ENCODE assay signal across 27 cellular contexts in genomic region chr6:13195826-13196225, GRCh38.
"Had no signal": no experiment of that assay in that cellular context is flagged by ENCODE, and none has a peak within 500 bp of the region (broad histone marks: within the 10 kb centered on the region; RNA-seq: fewer than 3 reads in every experiment).

No MANE protein-coding gene starts in this region.

- H3K9me3 ChIP-seq: ovary, psoas muscle, right lobe of liver, sigmoid colon, suprapubic skin, testis, tibial artery, transverse colon, upper lobe of right lung, uterus had no signal

- ATAC-seq: naive thymus-derived CD4-positive, alpha-beta T cell; natural killer cell; psoas muscle; right cardiac atrium; stimulated activated effector memory CD8-positive, alpha-beta T cell treated with anti-CD3 and anti-CD28 coated beads, Interleukin-12 subunit alpha, Interleukin-12 subunit beta, amount 100 ng/mL, for 72 hours; stimulated activated naive CD8-positive, alpha-beta T cell treated with anti-CD3 and anti-CD28 coated beads, Interleukin-15, amount 100 ng/mL, for 72 hours; stimulated activated naive CD8-positive, alpha-beta T cell treated with anti-CD3 and anti-CD28 coated beads, Interleukin-15, Interleukin-2, amounts not matched to agents 100 U/mL and 50 U/mL, for 24 hours had no signal

- H3K27ac ChIP-seq: neural progenitor cell, ovary, parathyroid adenoma, psoas muscle, right lobe of liver, sigmoid colon, suprapubic skin, testis, transverse colon, upper lobe of right lung, uterus had no signal

- H3K36me3 ChIP-seq: neural progenitor cell, ovary, right lobe of liver, sigmoid colon, suprapubic skin, tibial artery, transverse colon, upper lobe of right lung, uterus had no signal

- H3K27me3 ChIP-seq: neural progenitor cell, ovary, right lobe of liver, sigmoid colon, suprapubic skin, testis, tibial artery, transverse colon, upper lobe of right lung, uterus had no signal

- H3K4me1 ChIP-seq: parathyroid adenoma, psoas muscle, right lobe of liver, sigmoid colon, suprapubic skin, testis, transverse colon, upper lobe of right lung, uterus had no signal

- H3K4me3 ChIP-seq: neural progenitor cell, ovary, psoas muscle, right lobe of liver, sigmoid colon, suprapubic skin, testis, tibial artery, transverse colon, upper lobe of right lung, uterus had no signal

- DNase-seq: naive thymus-derived CD4-positive, alpha-beta T cell; natural killer cell; occipital lobe; ovary; posterior cingulate gyrus; psoas muscle; right cardiac atrium; right lobe of liver; sigmoid colon; small intestine; stimulated activated CD4-positive, alpha-beta T cell treated with anti-CD3 and anti-CD28 coated beads, Interleukin-15, amount 100 ng/mL, for 24 hours; stimulated activated CD4-positive, alpha-beta T cell treated with anti-CD3 and anti-CD28 coated beads, Interleukin-2, amount 100 ng/mL, for 24 hours; stimulated activated CD4-positive, alpha-beta T cell treated with anti-CD3 and anti-CD28 coated beads, Interleukin-2, amount 100 ng/mL, for 48 hours; stimulated activated CD4-positive, alpha-beta T cell treated with anti-CD3 and anti-CD28 coated beads, Interleukin-4, amount 100 ng/mL, for 24 hours; stimulated activated naive CD4-positive, alpha-beta T cell; stimulated activated naive CD8-positive, alpha-beta T cell treated with anti-CD3 and anti-CD28 coated beads, Interleukin-15, amount 100 ng/mL, for 72 hours; stimulated activated naive CD8-positive, alpha-beta T cell treated with anti-CD3 and anti-CD28 coated beads, Interleukin-15, Interleukin-2, amounts not matched to agents 100 U/mL and 50 U/mL, for 24 hours; substantia nigra; testis; tibial artery; transverse colon; upper lobe of right lung; uterus had no signal

- H2AFZ ChIP-seq: neural progenitor cell, parathyroid adenoma had no signal

- H3K79me2 ChIP-seq: parathyroid adenoma had no signal

- H3K9ac ChIP-seq: neural progenitor cell, parathyroid adenoma had no signal

- H3K4me2 ChIP-seq: neural progenitor cell had no signal
